8 cellular contexts compared by ENCODE assay signal in the genomic region with DNA sequence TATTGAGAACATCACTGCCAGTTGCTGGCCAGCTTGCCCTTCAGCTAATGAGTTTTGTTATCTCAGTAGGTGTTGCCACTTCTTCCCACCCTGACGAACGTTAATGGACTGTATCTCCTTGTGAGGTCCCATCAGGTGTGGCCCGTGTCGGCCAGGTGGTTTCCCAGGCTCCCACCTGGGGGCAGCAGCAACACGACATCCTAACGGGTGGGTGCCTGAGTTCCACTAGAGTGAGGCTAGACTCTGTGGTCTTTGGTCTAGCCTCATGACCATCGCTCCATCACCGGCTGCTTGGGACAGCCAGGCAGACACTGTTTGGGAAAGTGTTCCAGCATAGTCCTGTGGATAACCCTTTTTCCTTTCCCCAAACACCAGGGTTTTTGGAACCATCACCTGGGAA. TPM values are rescaled to one million over a fixed set of nuclear protein-coding genes. Genes with fewer than 3 reads are reported as not detected.
DNase-seq lines count a peak whose midpoint lies in the region; ATAC-seq, FAIRE-seq and TF ChIP-seq lines count a peak whose summit lies in the region.

No MANE protein-coding gene starts in this region.

- H3K27ac ChIP-seq in parathyroid adenoma (peak overlapping the region; percentile 65), kidney (ENCODE audit: low read depth in 2 of 2, low read length in 2 of 2) (no peak overlapping the region)

- H3K4me1 Mint-ChIP-seq in brain, result peaks cover 41% of the 10 kb centered on the region

- H3K4me1 ChIP-seq in parathyroid adenoma, result peaks cover 2% of the 10 kb centered on the region
- H3K4me1 ChIP-seq in kidney (ENCODE audit: control insufficient read depth in 1 of 2, insufficient read depth in 1 of 2, low read depth in 1 of 2, low read length in 2 of 2), result peaks cover 0 to 3% of the 10 kb centered on the region in 2 donors

- peak overlapping the region in 3 of 5 experiments; percentile 80 to 82 (median 81) for H3K4me3 Mint-ChIP-seq in brain

- no peak overlapping the region for H3K9ac ChIP-seq in parathyroid adenoma
- H3K9ac ChIP-seq in kidney (ENCODE audit: low read length in 2 of 2), result peak overlapping the region in 1 of 2 donors; percentile 44

- ATAC-seq in HG03095 (IDR thresholded peaks at IDR 0.05; ENCODE audit: unreplicated experiment) (peak; percentile 30), HG03097 (IDR thresholded peaks at IDR 0.05; ENCODE audit: low FRiP score, unreplicated experiment) (no peak)

- H3K9me3 ChIP-seq in parathyroid adenoma (ENCODE audit: control insufficient read depth, low read length), result no peaks in the 10 kb centered on the region
- H3K9me3 ChIP-seq in kidney (ENCODE audit: control insufficient read depth in 1 of 2, low read length in 2 of 2), result no peaks in the 10 kb centered on the region

- no peak overlapping the region for H3K4me2 ChIP-seq in parathyroid adenoma (ENCODE audit: low read length)

- H3K79me2 ChIP-seq in parathyroid adenoma, result no peaks in the 10 kb centered on the region

- no peak for DNase-seq in GM12864 (ENCODE audit: low read depth)
- no peak for DNase-seq in NCI-H1694 treated with DMSO at 0.1 percent for 48 hours (lab: John Stamatoyannopoulos, UW)
- no peak for DNase-seq in NCI-H1105 (lab: John Stamatoyannopoulos, UW)
- DNase-seq in kidney, result no peak

- peaks cover 8% of the 10 kb centered on the region for H3K27me3 Mint-ChIP-seq in brain

- H3K4me3 ChIP-seq in GM12864 (ENCODE audit: low read depth, low read length), result peak overlapping the region; percentile 73; the same call in 1 of the 2 replicates
- no peak overlapping the region for H3K4me3 ChIP-seq in parathyroid adenoma (ENCODE audit: low read depth, low read length)
- H3K4me3 ChIP-seq in kidney (ENCODE audit: low read length in 2 of 2), result peak overlapping the region in 1 of 2 donors; percentile 91

- H3K27ac Mint-ChIP-seq in brain, result peak overlapping the region in 2 of 5 experiments; percentile 85 to 91

- H3K36me3 ChIP-seq in parathyroid adenoma (ENCODE audit: control insufficient read depth, insufficient read depth, low read length) (no peaks in the 10 kb centered on the region), kidney (ENCODE audit: control insufficient read depth in 1 of 2, insufficient read depth in 2 of 2, low read length in 2 of 2) (no peaks in the 10 kb centered on the region)

- H3K27me3 ChIP-seq in parathyroid adenoma (ENCODE audit: control insufficient read depth, insufficient read depth, low read length), result no peaks in the 10 kb centered on the region

- TF ChIP-seq CTCF in GM12864 (IDR thresholded peaks at IDR 0.05; ENCODE audit: low read depth, low read length, missing control alignments), result peak; percentile 55
- TF ChIP-seq CTCF in brain (conservative IDR thresholded peaks at IDR 0.05), result no peak
- TF ChIP-seq CTCF in parathyroid adenoma (IDR thresholded peaks at IDR 0.05), result no peak
- no peak for TF ChIP-seq CTCF in kidney (IDR thresholded peaks at IDR 0.05; ENCODE audit: borderline replicate concordance, extremely low read depth, insufficient read depth)

- H3K36me3 Mint-ChIP-seq in brain, result no peaks in the 10 kb centered on the region

- intact Hi-C loops in kidney (cut with DNase I), result no loop called here

- H2AFZ ChIP-seq in parathyroid adenoma, result peak overlapping the region; percentile 100

- peaks cover 0 to 2% (median 0%) of the 10 kb centered on the region in 5 experiments for H3K9me3 Mint-ChIP-seq in brain

- FAIRE-seq in kidney (lab: Jason Lieb, UNC), result no peak

RNA-seq across cellular contexts. Expression of gene LCMT1, which starts 45.6 kb away (rescaled TPM):
- polyA plus RNA-seq in brain (ENCODE audit: insufficient read depth, low read depth, low replicate concordance), result 89.5 TPM
- 44.8 TPM for total RNA-seq in kidney
- polyA plus RNA-seq in kidney (ENCODE audit: insufficient read depth, low read depth, low replicate concordance), result 52.9 TPM

RNA-seq across cellular contexts. Expression of gene ARHGAP17, which starts 50.7 kb away (rescaled TPM):
- polyA plus RNA-seq in brain (ENCODE audit: insufficient read depth, low read depth, low replicate concordance) (37.2 TPM), kidney (ENCODE audit: insufficient read depth, low read depth, low replicate concordance) (26.8 TPM)
- 71.8 TPM for total RNA-seq in kidney
